ENCODE assay signal across 23 cellular contexts in the genomic region with DNA sequence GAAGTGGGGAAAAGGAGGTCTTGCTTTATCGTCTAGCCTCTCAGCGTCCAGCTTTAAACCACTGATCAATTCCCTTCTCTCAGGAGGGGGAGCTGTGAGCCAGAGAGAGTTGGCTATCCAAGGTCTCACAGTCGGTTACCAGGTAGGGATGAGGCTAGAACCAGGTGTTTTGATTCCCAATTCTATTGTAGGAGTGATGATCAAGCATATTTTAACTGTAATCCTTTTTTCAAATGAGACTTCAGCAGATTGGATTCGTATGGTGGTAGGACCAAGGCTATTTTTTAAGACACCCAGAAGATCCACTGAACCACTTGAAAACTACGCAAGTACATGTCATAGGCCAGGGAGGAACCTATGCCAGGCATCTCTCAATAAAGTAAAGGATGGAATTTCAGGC. TPM values are rescaled to one million over a fixed set of nuclear protein-coding genes. Genes with fewer than 3 reads are reported as not detected.
"Had no signal": no experiment of that assay in that cellular context is flagged by ENCODE, and none has a peak within 500 bp of the region (broad histone marks: within the 10 kb centered on the region; RNA-seq: fewer than 3 reads in every experiment).

No MANE protein-coding gene starts in this region.

- H3K9me3 Mint-ChIP-seq: dendritic cell treated with granulocyte-macrophage colony-stimulating factor and Interleukin-4, amounts not matched to agents 40 ng/mL and 50 ng/mL, for 4 days; effector memory CD8-positive, alpha-beta T cell; immature natural killer cell; nephron had no signal

- H3K27me3 ChIP-seq: left lung, suprapubic skin, tibial nerve, upper lobe of right lung, vagina had no signal

- DNase-seq: effector memory CD8-positive, alpha-beta T cell; erythroblast; foreskin melanocyte; immature natural killer cell; left lung; mesenchymal stem cell; midbrain; stimulated activated CD4-positive, alpha-beta T cell treated with anti-CD3 and anti-CD28 coated beads, Interleukin-2, amount 100 ng/mL, for 24 hours; stimulated activated naive CD4-positive, alpha-beta T cell treated with Interleukin-2 at 50 U/mL for 16 hours; upper lobe of right lung had no signal

- H3K9me3 ChIP-seq: left lung, prostate gland, suprapubic skin, tibial nerve, upper lobe of right lung, vagina had no signal

- H3K4me3 ChIP-seq: left lung, lung, prostate gland, skin epidermis, suprapubic skin, tibial nerve, upper lobe of right lung, vagina had no signal

- ATAC-seq: effector memory CD8-positive, alpha-beta T cell; sciatic nerve; upper lobe of right lung had no signal

- H3K4me1 ChIP-seq: left lung, parathyroid adenoma, vagina had no signal

- H3K27ac ChIP-seq: left lung, parathyroid adenoma, suprapubic skin, upper lobe of right lung, vagina had no signal

- H3K4me3 Mint-ChIP-seq: dendritic cell treated with granulocyte-macrophage colony-stimulating factor and Interleukin-4, amounts not matched to agents 40 ng/mL and 50 ng/mL, for 4 days; effector memory CD8-positive, alpha-beta T cell; immature natural killer cell; nephron had no signal

- H3K9ac ChIP-seq: parathyroid adenoma had no signal

- H3K27ac Mint-ChIP-seq: dendritic cell treated with granulocyte-macrophage colony-stimulating factor and Interleukin-4, amounts not matched to agents 40 ng/mL and 50 ng/mL, for 4 days; effector memory CD8-positive, alpha-beta T cell; immature natural killer cell; nephron had no signal

- H3K4me1 Mint-ChIP-seq: immature natural killer cell, nephron had no signal

- H3K27me3 Mint-ChIP-seq: dendritic cell treated with granulocyte-macrophage colony-stimulating factor and Interleukin-4, amounts not matched to agents 40 ng/mL and 50 ng/mL, for 4 days; effector memory CD8-positive, alpha-beta T cell had no signal

RNA-seq across cellular contexts. Expression of gene INMT, which starts 27.6 kb away (rescaled TPM):
- total RNA-seq: endothelial cell of umbilical vein, renal cortical epithelial cell had no signal
- polyA plus RNA-seq: endothelial cell of umbilical vein, immature natural killer cell, keratinocyte had no signal
